Comparison of ENCODE assay signal across 1 cellular context in the genomic region with DNA sequence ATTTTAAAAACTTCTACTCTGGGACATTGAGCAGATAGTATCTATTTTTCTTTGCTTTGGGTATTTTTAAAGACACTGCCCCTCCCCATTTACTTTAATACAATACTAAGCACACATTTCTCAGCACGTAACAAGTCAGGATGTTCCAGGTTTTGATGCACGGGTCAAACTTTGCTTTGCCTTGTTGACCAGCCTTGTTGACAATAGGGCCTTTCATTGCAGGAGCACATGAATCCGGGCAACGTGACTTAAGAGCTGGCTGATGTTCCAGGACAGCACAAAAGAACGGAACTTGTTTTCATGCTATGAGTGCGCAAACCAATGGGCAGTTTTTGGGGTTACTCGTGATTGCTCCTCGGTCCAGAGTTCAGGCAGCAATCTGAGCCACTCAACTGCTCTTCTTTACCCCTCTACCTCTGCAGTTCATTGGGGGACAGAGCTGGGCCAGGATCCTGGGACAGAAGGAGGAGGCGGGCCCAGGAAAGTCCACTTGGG.
TF ChIP-seq lines count a peak whose summit lies in the region.

No MANE protein-coding gene starts in this region.

TF ChIP-seq in HepG2, 621 proteins besides CTCF, POLR2A, EP300 and RAD21 (continued from another document and continues in another):
- TF ChIP-seq TFDP2 (CRISPR knock-in tag; IDR thresholded peaks at IDR 0.05) (no peak), JUNB (CRISPR knock-in tag; IDR thresholded peaks at IDR 0.05; ENCODE audit: borderline replicate concordance) (no peak), MED13 (CRISPR knock-in tag; IDR thresholded peaks at IDR 0.05) (peak; percentile 96), ZNF549 (CRISPR knock-in tag; IDR thresholded peaks at IDR 0.05) (no peak), IRX3 (CRISPR knock-in tag; IDR thresholded peaks at IDR 0.05; ENCODE audit: borderline replicate concordance, low read depth) (peak; percentile 82; the same call in 1 of the 2 replicates), ZNF136 (CRISPR knock-in tag; IDR thresholded peaks at IDR 0.05; ENCODE audit: low read depth) (peak; percentile 59; the same call in 1 of the 2 replicates), ZNF746 (CRISPR knock-in tag; IDR thresholded peaks at IDR 0.05) (peak; percentile 74; the same call in 1 of the 2 replicates), HOXA7 (CRISPR knock-in tag; IDR thresholded peaks at IDR 0.05) (no peak), TRIM24 (CRISPR knock-in tag; IDR thresholded peaks at IDR 0.05) (peak; percentile 88), KAT7 (CRISPR knock-in tag; IDR thresholded peaks at IDR 0.05; ENCODE audit: borderline replicate concordance) (peak; percentile 85), ZBTB42 (CRISPR knock-in tag; IDR thresholded peaks at IDR 0.05) (no peak), MIER3 (CRISPR knock-in tag; IDR thresholded peaks at IDR 0.05; ENCODE audit: borderline replicate concordance) (peak; percentile 99), ZNF251 (CRISPR knock-in tag; IDR thresholded peaks at IDR 0.05) (no peak), POLR2G (IDR thresholded peaks at IDR 0.05; ENCODE audit: low read depth, low read length) (no peak), NCOR1 (IDR thresholded peaks at IDR 0.05; ENCODE audit: borderline replicate concordance, low read length) (peak; percentile 87), ZBTB2 (CRISPR knock-in tag; IDR thresholded peaks at IDR 0.05; ENCODE audit: low read depth) (no peak), MED8 (CRISPR knock-in tag; IDR thresholded peaks at IDR 0.05; ENCODE audit: insufficient replicate concordance) (peak; percentile 100), ARHGAP35 (CRISPR knock-in tag; IDR thresholded peaks at IDR 0.05; ENCODE audit: borderline replicate concordance) (0 out of 2 replicates have a peak, but pooled peaks have one; percentile 33), PAX8 (CRISPR knock-in tag; IDR thresholded peaks at IDR 0.05; ENCODE audit: borderline replicate concordance) (no peak), ZKSCAN8 (CRISPR knock-in tag; IDR thresholded peaks at IDR 0.05; ENCODE audit: borderline replicate concordance) (peak; percentile 95; the same call in 1 of the 2 replicates), CHD2 (IDR thresholded peaks at IDR 0.05; ENCODE audit: low read depth, low read length) (0 out of 2 replicates have a peak, but pooled peaks have one; percentile 27), ZFX (CRISPR knock-in tag; IDR thresholded peaks at IDR 0.05; ENCODE audit: low read depth) (peak; percentile 66), ZNF563 (CRISPR knock-in tag; IDR thresholded peaks at IDR 0.05) (0 out of 2 replicates have a peak, but pooled peaks have one; percentile 47), ETV5 (CRISPR knock-in tag; IDR thresholded peaks at IDR 0.05; ENCODE audit: borderline replicate concordance) (peak; percentile 99), KDM5A (IDR thresholded peaks at IDR 0.05; ENCODE audit: borderline replicate concordance, low read length) (no peak; the same call in 1 of the 2 replicates), ZNF773 (CRISPR knock-in tag; IDR thresholded peaks at IDR 0.05; ENCODE audit: borderline replicate concordance) (no peak), HOXA3 (CRISPR knock-in tag; IDR thresholded peaks at IDR 0.05) (peak; percentile 87), ZNF501 (CRISPR knock-in tag; IDR thresholded peaks at IDR 0.05) (peak; percentile 78), ZNF468 (CRISPR knock-in tag; IDR thresholded peaks at IDR 0.05) (no peak), ZNF567 (CRISPR knock-in tag; IDR thresholded peaks at IDR 0.05; ENCODE audit: borderline replicate concordance) (no peak), AKAP8 (CRISPR knock-in tag; IDR thresholded peaks at IDR 0.05) (peak; percentile 84), SMAD1 (CRISPR knock-in tag; IDR thresholded peaks at IDR 0.05; ENCODE audit: borderline replicate concordance, low read depth) (no peak; the same call in 1 of the 2 replicates), KLF6 (CRISPR knock-in tag; IDR thresholded peaks at IDR 0.05) (peak; percentile 73), ZFP36 (IDR thresholded peaks at IDR 0.05; ENCODE audit: borderline replicate concordance, low read depth, low read length, partially characterized antibody) (no peak), FOXK2 (IDR thresholded peaks at IDR 0.05) (peak; percentile 99), HNRNPK (IDR thresholded peaks at IDR 0.05; ENCODE audit: low read depth, low read length, poor library complexity, severe bottlenecking) (no peak), ZNF607 (CRISPR knock-in tag; IDR thresholded peaks at IDR 0.05; ENCODE audit: borderline replicate concordance) (peak; percentile 48; the same call in 1 of the 2 replicates), FOXK1 (CRISPR knock-in tag; IDR thresholded peaks at IDR 0.05; ENCODE audit: borderline replicate concordance, low read depth) (peak; percentile 96; the same call in 1 of the 2 replicates), GTF3A (CRISPR knock-in tag; conservative IDR thresholded peaks at IDR 0.05) (0 out of 2 replicates have a peak, but pooled peaks have one; percentile 24), FOXP4 (CRISPR knock-in tag; IDR thresholded peaks at IDR 0.05) (peak; percentile 98), BHLHE40 (IDR thresholded peaks at IDR 0.05; ENCODE audit: low read length) (peak; percentile 92), ZNF44 (CRISPR knock-in tag; IDR thresholded peaks at IDR 0.05) (peak; percentile 31; the same call in 1 of the 2 replicates), ZNF841 (CRISPR knock-in tag; IDR thresholded peaks at IDR 0.05; ENCODE audit: borderline replicate concordance) (no peak), GZF1 (CRISPR knock-in tag; IDR thresholded peaks at IDR 0.05) (0 out of 2 replicates have a peak, but pooled peaks have one; percentile 10), TBL1XR1 (IDR thresholded peaks at IDR 0.05; ENCODE audit: borderline replicate concordance, low read length, partially characterized antibody) (no peak), MTA1 (CRISPR knock-in tag; IDR thresholded peaks at IDR 0.05; ENCODE audit: borderline replicate concordance) (peak; percentile 86), KLF11 (CRISPR knock-in tag; IDR thresholded peaks at IDR 0.05) (peak; percentile 63; the same call in 1 of the 2 replicates), ETS1 (CRISPR knock-in tag; IDR thresholded peaks at IDR 0.05) (no peak), RBFOX2 (IDR thresholded peaks at IDR 0.05; ENCODE audit: low read depth, low read length) (peak; percentile 52; the same call in 1 of the 2 replicates), HOXD1 (CRISPR knock-in tag; IDR thresholded peaks at IDR 0.05) (peak; percentile 91), KDM6A (CRISPR knock-in tag; IDR thresholded peaks at IDR 0.05; ENCODE audit: low read depth) (peak; percentile 84), TCF12 (IDR thresholded peaks at IDR 0.05) (no peak), TCF12 (CRISPR knock-in tag; IDR thresholded peaks at IDR 0.05) (peak; percentile 98), ZBTB21 (CRISPR knock-in tag; IDR thresholded peaks at IDR 0.05) (peak; percentile 21; the same call in 1 of the 2 replicates), GATAD2A (CRISPR knock-in tag; IDR thresholded peaks at IDR 0.05) (peak; percentile 97), KLF16 (CRISPR knock-in tag; IDR thresholded peaks at IDR 0.05) (peak in 1 of 2 experiments; percentile 74; a peak in 1 of 4 replicates), POGZ (CRISPR knock-in tag; IDR thresholded peaks at IDR 0.05) (peak; percentile 96)
- TF ChIP-seq, protein P1, sequence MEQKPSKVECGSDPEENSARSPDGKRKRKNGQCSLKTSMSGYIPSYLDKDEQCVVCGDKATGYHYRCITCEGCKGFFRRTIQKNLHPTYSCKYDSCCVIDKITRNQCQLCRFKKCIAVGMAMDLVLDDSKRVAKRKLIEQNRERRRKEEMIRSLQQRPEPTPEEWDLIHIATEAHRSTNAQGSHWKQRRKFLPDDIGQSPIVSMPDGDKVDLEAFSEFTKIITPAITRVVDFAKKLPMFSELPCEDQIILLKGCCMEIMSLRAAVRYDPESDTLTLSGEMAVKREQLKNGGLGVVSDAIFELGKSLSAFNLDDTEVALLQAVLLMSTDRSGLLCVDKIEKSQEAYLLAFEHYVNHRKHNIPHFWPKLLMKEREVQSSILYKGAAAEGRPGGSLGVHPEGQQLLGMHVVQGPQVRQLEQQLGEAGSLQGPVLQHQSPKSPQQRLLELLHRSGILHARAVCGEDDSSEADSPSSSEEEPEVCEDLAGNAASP (CRISPR knock-in tag; IDR thresholded peaks at IDR 0.05; ENCODE audit: borderline replicate concordance): peak; percentile 86; the same call in 1 of the 2 replicates
- TF ChIP-seq, protein P2, sequence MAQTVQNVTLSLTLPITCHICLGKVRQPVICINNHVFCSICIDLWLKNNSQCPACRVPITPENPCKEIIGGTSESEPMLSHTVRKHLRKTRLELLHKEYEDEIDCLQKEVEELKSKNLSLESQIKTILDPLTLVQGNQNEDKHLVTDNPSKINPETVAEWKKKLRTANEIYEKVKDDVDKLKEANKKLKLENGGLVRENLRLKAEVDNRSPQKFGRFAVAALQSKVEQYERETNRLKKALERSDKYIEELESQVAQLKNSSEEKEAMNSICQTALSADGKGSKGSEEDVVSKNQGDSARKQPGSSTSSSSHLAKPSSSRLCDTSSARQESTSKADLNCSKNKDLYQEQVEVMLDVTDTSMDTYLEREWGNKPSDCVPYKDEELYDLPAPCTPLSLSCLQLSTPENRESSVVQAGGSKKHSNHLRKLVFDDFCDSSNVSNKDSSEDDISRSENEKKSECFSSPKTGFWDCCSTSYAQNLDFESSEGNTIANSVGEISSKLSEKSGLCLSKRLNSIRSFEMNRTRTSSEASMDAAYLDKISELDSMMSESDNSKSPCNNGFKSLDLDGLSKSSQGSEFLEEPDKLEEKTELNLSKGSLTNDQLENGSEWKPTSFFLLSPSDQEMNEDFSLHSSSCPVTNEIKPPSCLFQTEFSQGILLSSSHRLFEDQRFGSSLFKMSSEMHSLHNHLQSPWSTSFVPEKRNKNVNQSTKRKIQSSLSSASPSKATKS (CRISPR knock-in tag; IDR thresholded peaks at IDR 0.05): peak; percentile 85; the same call in 1 of the 2 replicates
- TF ChIP-seq, protein P3, sequence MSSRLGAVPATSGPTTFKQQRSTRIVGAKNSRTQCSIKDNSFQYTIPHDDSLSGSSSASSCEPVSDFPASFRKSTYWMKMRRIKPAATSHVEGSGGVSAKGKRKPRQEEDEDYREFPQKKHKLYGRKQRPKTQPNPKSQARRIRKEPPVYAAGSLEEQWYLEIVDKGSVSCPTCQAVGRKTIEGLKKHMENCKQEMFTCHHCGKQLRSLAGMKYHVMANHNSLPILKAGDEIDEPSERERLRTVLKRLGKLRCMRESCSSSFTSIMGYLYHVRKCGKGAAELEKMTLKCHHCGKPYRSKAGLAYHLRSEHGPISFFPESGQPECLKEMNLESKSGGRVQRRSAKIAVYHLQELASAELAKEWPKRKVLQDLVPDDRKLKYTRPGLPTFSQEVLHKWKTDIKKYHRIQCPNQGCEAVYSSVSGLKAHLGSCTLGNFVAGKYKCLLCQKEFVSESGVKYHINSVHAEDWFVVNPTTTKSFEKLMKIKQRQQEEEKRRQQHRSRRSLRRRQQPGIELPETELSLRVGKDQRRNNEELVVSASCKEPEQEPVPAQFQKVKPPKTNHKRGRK (CRISPR knock-in tag; IDR thresholded peaks at IDR 0.05): no peak
